Comparison of ENCODE assay signal across 10 cellular contexts in genomic region chr10:29946953-29947700, GRCh38.
A peak's percentile ranks its signal among the peaks of the same experiment; 100 is the strongest.
DNase-seq lines count a peak whose midpoint lies in the region; ATAC-seq and FAIRE-seq lines count a peak whose summit lies in the region.
"Had no signal": no experiment of that assay in that cellular context is flagged by ENCODE, and none has a peak within 500 bp of the region (broad histone marks: within the 10 kb centered on the region; RNA-seq: fewer than 3 reads in every experiment).

No MANE protein-coding gene starts in this region.

- no peaks in the 10 kb centered on the region for H3K36me3 Mint-ChIP-seq in activated naive CD4-positive, alpha-beta T cell treated with anti-CD3 and anti-CD28 coated beads, Interleukin-2, amount 50 U/mL, for 72 hours

- intact Hi-C loops in left cardiac atrium (cut with DNase I) = no loop called here

- H3K27ac Mint-ChIP-seq in activated naive CD4-positive, alpha-beta T cell treated with anti-CD3 and anti-CD28 coated beads, Interleukin-2, amount 50 U/mL, for 72 hours = no peak overlapping the region

- DNase-seq in EH (ENCODE audit: low read depth) (peak; percentile 87), amniotic epithelial cell (ENCODE audit: low read depth) (peak; percentile 94), left cardiac atrium (peak; percentile 40), renal cortical epithelial cell (ENCODE audit: low read depth) (peak; percentile 97), GM19239 (ENCODE audit: insufficient read length, low spot score) (no peak), GF-D8 (lab: John Stamatoyannopoulos, UW) (no peak)
- DNase-seq in activated naive CD4-positive, alpha-beta T cell treated with anti-CD3 and anti-CD28 coated beads, Interleukin-2, amount 50 U/mL, for 72 hours (ENCODE audit: low spot score in 2 of 2) = no peak
- DNase-seq: DMS 273 treated with DMSO at 0.1 percent for 48 hours, NCI-H1092 had no signal

- ATAC-seq in left cardiac atrium (peak; percentile 90 to 92), GM18520 (IDR thresholded peaks at IDR 0.05; ENCODE audit: unreplicated experiment) (no peak)
- ATAC-seq in activated naive CD4-positive, alpha-beta T cell treated with anti-CD3 and anti-CD28 coated beads, Interleukin-2, amount 50 U/mL, for 72 hours = no peak

- no peaks in the 10 kb centered on the region for H3K9me3 Mint-ChIP-seq in activated naive CD4-positive, alpha-beta T cell treated with anti-CD3 and anti-CD28 coated beads, Interleukin-2, amount 50 U/mL, for 72 hours

- FAIRE-seq in GM19239 (lab: Jason Lieb, UNC) = no peak

Comparison
In these comparisons a context has a peak if more than half of its experiments do, and no peak if none do; other contexts are left out.
1. DNase-seq: peak in EH (single experiment), amniotic epithelial cell (single experiment), left cardiac atrium (single experiment) and renal cortical epithelial cell (single experiment); none in activated naive CD4-positive, alpha-beta T cell treated with anti-CD3 and anti-CD28 coated beads, Interleukin-2, amount 50 U/mL, for 72 hours (0 of 2), GM19239 (single experiment) and GF-D8 (single experiment).
2. ATAC-seq: peak in left cardiac atrium (2 of 2); none in activated naive CD4-positive, alpha-beta T cell treated with anti-CD3 and anti-CD28 coated beads, Interleukin-2, amount 50 U/mL, for 72 hours (0 of 2) and GM18520 (single experiment).